17 cellular contexts compared by ENCODE assay signal in the genomic region with DNA sequence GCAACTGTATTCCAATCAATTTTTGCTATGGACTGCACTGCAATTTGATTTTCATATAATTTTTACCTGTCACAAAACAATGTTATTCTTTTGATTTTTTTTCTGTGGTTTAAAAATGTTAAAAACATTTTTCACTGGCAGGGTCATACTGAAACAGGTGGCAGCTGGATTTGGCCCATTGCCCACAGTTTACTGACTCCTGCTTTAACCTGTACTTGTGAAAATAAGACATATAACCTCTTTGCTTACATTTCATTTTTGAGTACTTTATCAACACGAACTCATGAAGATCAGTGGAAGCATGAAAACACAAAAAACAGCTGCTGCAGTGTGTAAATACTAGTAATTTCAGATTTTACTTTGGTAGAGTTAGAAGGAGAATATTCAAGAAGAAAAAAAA.
"Had no signal": no experiment of that assay in that cellular context is flagged by ENCODE, and none has a peak within 500 bp of the region (broad histone marks: within the 10 kb centered on the region; RNA-seq: fewer than 3 reads in every experiment).

No MANE protein-coding gene starts in this region.

- H3K27me3 ChIP-seq: adrenal gland, cardiac muscle cell, neutrophil had no signal

- H3K9me3 Mint-ChIP-seq: activated B cell treated with CpG ODN at 0.5 μM for 24 hours; activated CD8-positive, alpha-beta T cell treated with anti-CD3 and anti-CD28 coated beads for 36 hours; activated naive CD4-positive, alpha-beta T cell treated with anti-CD3 and anti-CD28 coated beads, Interleukin-2, amount 50 U/mL, for 24 hours; activated T-cell treated with anti-CD3 and anti-CD28 coated beads, Interleukin-2, amount 50 U/mL, for 4 hours; naive thymus-derived CD8-positive, alpha-beta T cell; stimulated activated effector memory CD8-positive, alpha-beta T cell treated with anti-CD3 and anti-CD28 coated beads, Interleukin-12 subunit alpha, Interleukin-12 subunit beta, amount 100 ng/mL, for 72 hours had no signal

- H3K27ac Mint-ChIP-seq: activated B cell treated with CpG ODN at 0.5 μM for 24 hours; activated CD8-positive, alpha-beta T cell treated with anti-CD3 and anti-CD28 coated beads for 36 hours; activated naive CD4-positive, alpha-beta T cell treated with anti-CD3 and anti-CD28 coated beads, Interleukin-2, amount 50 U/mL, for 24 hours; naive thymus-derived CD8-positive, alpha-beta T cell; stimulated activated effector memory CD8-positive, alpha-beta T cell treated with anti-CD3 and anti-CD28 coated beads, Interleukin-12 subunit alpha, Interleukin-12 subunit beta, amount 100 ng/mL, for 72 hours had no signal

- H3K4me3 ChIP-seq: adrenal gland, cardiac muscle cell, left ventricle myocardium inferior had no signal

- H3K9me3 ChIP-seq: adrenal gland, left ventricle myocardium inferior, neutrophil had no signal

- H3K36me3 ChIP-seq: adrenal gland, cardiac muscle cell, left ventricle myocardium inferior, neutrophil had no signal

- H3K4me3 Mint-ChIP-seq: activated B cell treated with CpG ODN at 0.5 μM for 24 hours; activated CD8-positive, alpha-beta T cell treated with anti-CD3 and anti-CD28 coated beads for 36 hours; activated naive CD4-positive, alpha-beta T cell treated with anti-CD3 and anti-CD28 coated beads, Interleukin-2, amount 50 U/mL, for 24 hours; activated T-cell treated with anti-CD3 and anti-CD28 coated beads, Interleukin-2, amount 50 U/mL, for 4 hours; naive thymus-derived CD8-positive, alpha-beta T cell; stimulated activated effector memory CD8-positive, alpha-beta T cell treated with anti-CD3 and anti-CD28 coated beads, Interleukin-12 subunit alpha, Interleukin-12 subunit beta, amount 100 ng/mL, for 72 hours had no signal

- H3K27ac ChIP-seq: adrenal gland, cardiac muscle cell, left ventricle myocardium inferior, neutrophil had no signal

- DNase-seq: activated B cell treated with CpG ODN at 0.5 μM for 24 hours; activated CD4-positive, alpha-beta T cell treated with anti-CD3 and anti-CD28 coated beads for 48 hours; activated CD8-positive, alpha-beta T cell treated with anti-CD3 and anti-CD28 coated beads for 36 hours; activated effector memory CD4-positive, alpha-beta T cell treated with anti-CD3 and anti-CD28 coated beads, Interleukin-2, amount 50 U/mL, for 16 hours; activated T-cell treated with anti-CD3 and anti-CD28 coated beads, Interleukin-2, amount 50 U/mL, for 4 hours; adrenal gland; hippocampal formation; left ventricle myocardium inferior; mesenchymal stem cell; naive thymus-derived CD8-positive, alpha-beta T cell; posterior cingulate gyrus; retina had no signal

- H3K4me1 ChIP-seq: left ventricle myocardium inferior had no signal

- ATAC-seq: activated CD8-positive, alpha-beta T cell treated with anti-CD3 and anti-CD28 coated beads for 36 hours; activated T-cell treated with anti-CD3 and anti-CD28 coated beads, Interleukin-2, amount 50 U/mL, for 4 hours; esophagus mucosa; naive thymus-derived CD8-positive, alpha-beta T cell; stimulated activated effector memory CD8-positive, alpha-beta T cell treated with anti-CD3 and anti-CD28 coated beads, Interleukin-12 subunit alpha, Interleukin-12 subunit beta, amount 100 ng/mL, for 72 hours had no signal

- H3K36me3 Mint-ChIP-seq: activated naive CD4-positive, alpha-beta T cell treated with anti-CD3 and anti-CD28 coated beads, Interleukin-2, amount 50 U/mL, for 24 hours; naive thymus-derived CD8-positive, alpha-beta T cell; stimulated activated effector memory CD8-positive, alpha-beta T cell treated with anti-CD3 and anti-CD28 coated beads, Interleukin-12 subunit alpha, Interleukin-12 subunit beta, amount 100 ng/mL, for 72 hours had no signal

- H3K27me3 Mint-ChIP-seq: activated B cell treated with CpG ODN at 0.5 μM for 24 hours; activated CD8-positive, alpha-beta T cell treated with anti-CD3 and anti-CD28 coated beads for 36 hours; activated naive CD4-positive, alpha-beta T cell treated with anti-CD3 and anti-CD28 coated beads, Interleukin-2, amount 50 U/mL, for 24 hours had no signal

- H3K4me1 Mint-ChIP-seq: activated B cell treated with CpG ODN at 0.5 μM for 24 hours; activated naive CD4-positive, alpha-beta T cell treated with anti-CD3 and anti-CD28 coated beads, Interleukin-2, amount 50 U/mL, for 24 hours; naive thymus-derived CD8-positive, alpha-beta T cell; stimulated activated effector memory CD8-positive, alpha-beta T cell treated with anti-CD3 and anti-CD28 coated beads, Interleukin-12 subunit alpha, Interleukin-12 subunit beta, amount 100 ng/mL, for 72 hours had no signal
